Comparison of ENCODE assay signal across 11 cellular contexts in genomic region chr9:135888126-135888765, GRCh38. TPM values are rescaled to one million over a fixed set of nuclear protein-coding genes. Genes with fewer than 3 reads are reported as not detected.
A peak's percentile ranks its signal among the peaks of the same experiment; 100 is the strongest.
DNase-seq lines count a peak whose midpoint lies in the region; ATAC-seq and TF ChIP-seq lines count a peak whose summit lies in the region.
"Had no signal": no experiment of that assay in that cellular context is flagged by ENCODE, and none has a peak within 500 bp of the region (broad histone marks: within the 10 kb centered on the region; RNA-seq: fewer than 3 reads in every experiment).

No MANE protein-coding gene starts in this region.

- no peak for TF ChIP-seq CTCF in CD8-positive, alpha-beta T cell (IDR thresholded peaks at IDR 0.05)

- no peak for DNase-seq in CD8-positive, alpha-beta T cell
- DNase-seq in naive B cell (no peak), NCI-H2196 (lab: John Stamatoyannopoulos, UW; ENCODE audit: unreplicated experiment) (no peak), NCI-H1092 treated with DMSO at 0.1 percent for 48 hours (lab: John Stamatoyannopoulos, UW) (no peak)
- DNase-seq: Calu3, left lung, ovary had no signal

- ATAC-seq in CD8-positive, alpha-beta T cell = no peak
- ATAC-seq in naive B cell (ENCODE audit: low read depth in 2 of 2) = no peak
- ATAC-seq in HG03521 (IDR thresholded peaks at IDR 0.05; ENCODE audit: unreplicated experiment) = no peak

- CTCF ChIA-PET in CD8-positive, alpha-beta T cell (lab: Charles Lee) = no interaction called here

- no peaks in the 10 kb centered on the region for H3K27me3 ChIP-seq in CD8-positive, alpha-beta T cell (ENCODE audit: insufficient read depth, low read length)
- no peaks in the 10 kb centered on the region for H3K27me3 ChIP-seq in HUES64 (ENCODE audit: insufficient read depth, low read length)
- H3K27me3 ChIP-seq: left lung, ovary had no signal

- peak overlapping the region; percentile 73 for H3K27ac ChIP-seq in CD8-positive, alpha-beta T cell (ENCODE audit: low read depth, low read length)
- H3K27ac ChIP-seq in HUES64 (ENCODE audit: low read depth, low read length) (peak overlapping the region; percentile 59), angular gyrus (ENCODE audit: low read depth, low read length) (peak overlapping the region; percentile 83)
- H3K27ac ChIP-seq: ovary had no signal

- H3K9ac ChIP-seq in HUES64 (ENCODE audit: low read depth, low read length) = no peak overlapping the region; the same call in 1 of the 2 replicates

- H3K9me3 Mint-ChIP-seq in CD8-positive, alpha-beta T cell = no peaks in the 10 kb centered on the region
- H3K9me3 Mint-ChIP-seq in naive B cell = no peaks in the 10 kb centered on the region
- H3K9me3 Mint-ChIP-seq: stimulated activated naive B cell treated with anti-CD40 and anti-IgM and Interleukin-4, amounts not matched to agents 10 μg/mL and 1 μg/mL and 100 μg/mL, for 72 hours had no signal

- intact Hi-C loops in CD8-positive, alpha-beta T cell (cut with DNase I, micrococcal nuclease) = loop anchor here in 1 of 2 experiments (5.0 kb wide), 1 partner anchor 74 kb away; the partner anchor contains the start of gene UBAC1

- no peaks in the 10 kb centered on the region for H3K27me3 Mint-ChIP-seq in CD8-positive, alpha-beta T cell (ENCODE audit: low read depth)
- no peaks in the 10 kb centered on the region for H3K27me3 Mint-ChIP-seq in naive B cell
- H3K27me3 Mint-ChIP-seq: stimulated activated naive B cell treated with anti-CD40 and anti-IgM and Interleukin-4, amounts not matched to agents 10 μg/mL and 1 μg/mL and 100 μg/mL, for 72 hours had no signal

- peaks cover 80% of the 10 kb centered on the region for H3K4me1 Mint-ChIP-seq in CD8-positive, alpha-beta T cell (ENCODE audit: low read depth)
- peaks cover 52 to 75% (median 74%) of the 10 kb centered on the region in 3 donors for H3K4me1 Mint-ChIP-seq in naive B cell

- H3K36me3 ChIP-seq in CD8-positive, alpha-beta T cell (ENCODE audit: insufficient read depth, low read length) = no peaks in the 10 kb centered on the region
- no peaks in the 10 kb centered on the region for H3K36me3 ChIP-seq in HUES64 (ENCODE audit: insufficient read depth, low read length)
- H3K36me3 ChIP-seq: left lung, ovary had no signal

- H3K36me3 Mint-ChIP-seq in CD8-positive, alpha-beta T cell = peaks cover under 1% of the 10 kb centered on the region
- no peaks in the 10 kb centered on the region for H3K36me3 Mint-ChIP-seq in naive B cell

- peak overlapping the region; percentile 96 for H3K27ac Mint-ChIP-seq in CD8-positive, alpha-beta T cell
- H3K27ac Mint-ChIP-seq in naive B cell = peak overlapping the region in 3 of 6 donors; percentile 19 to 91 (median 75)

- H3K9me3 ChIP-seq in CD8-positive, alpha-beta T cell (ENCODE audit: low read length) = no peaks in the 10 kb centered on the region
- no peaks in the 10 kb centered on the region for H3K9me3 ChIP-seq in HUES64 (ENCODE audit: insufficient read depth, low read depth, low read length)
- H3K9me3 ChIP-seq: left lung, ovary had no signal

- POLR2A ChIA-PET in CD8-positive, alpha-beta T cell (lab: Charles Lee) = no interaction called here

- peak overlapping the region; percentile 50 for H3K4me3 ChIP-seq in CD8-positive, alpha-beta T cell (ENCODE audit: low read depth, low read length)
- no peak overlapping the region for H3K4me3 ChIP-seq in HUES64 (ENCODE audit: low read length)
- H3K4me3 ChIP-seq: left lung, ovary had no signal

- H3K4me1 ChIP-seq in CD8-positive, alpha-beta T cell (ENCODE audit: insufficient read depth, low read length) = peaks cover 39% of the 10 kb centered on the region
- H3K4me1 ChIP-seq in HUES64 (ENCODE audit: insufficient read depth, low read length) = peaks cover 66% of the 10 kb centered on the region

- H3K4me3 Mint-ChIP-seq in CD8-positive, alpha-beta T cell = peak overlapping the region; percentile 77
- peak overlapping the region in 7 of 8 donors; percentile 68 to 93 (median 86) for H3K4me3 Mint-ChIP-seq in naive B cell

- WGBS in HUES64 = 89% methylated on average over 22 of the region's 22 CpGs

RNA-seq across cellular contexts. Expression of gene CAMSAP1, which starts 19.1 kb away (rescaled TPM):
- 10 to 100 TPM; 16.4 to 20.8 TPM for total RNA-seq in CD8-positive, alpha-beta T cell
- 23.8 TPM for polyA plus RNA-seq in HUES64 (2013, experiment 1 of 2)
- polyA plus RNA-seq in HUES64 (2013, experiment 2 of 2) = 26.6 TPM
- 1 to 10 TPM in 4 of 6 donors, under 1 TPM in 1, not detected in 1; 0.95 to 3.5 (median 2.0) TPM for polyA plus RNA-seq in naive B cell (ENCODE audit: low read depth in 6 of 6)
